ENCODE assay signal across 17 cellular contexts in the genomic region with DNA sequence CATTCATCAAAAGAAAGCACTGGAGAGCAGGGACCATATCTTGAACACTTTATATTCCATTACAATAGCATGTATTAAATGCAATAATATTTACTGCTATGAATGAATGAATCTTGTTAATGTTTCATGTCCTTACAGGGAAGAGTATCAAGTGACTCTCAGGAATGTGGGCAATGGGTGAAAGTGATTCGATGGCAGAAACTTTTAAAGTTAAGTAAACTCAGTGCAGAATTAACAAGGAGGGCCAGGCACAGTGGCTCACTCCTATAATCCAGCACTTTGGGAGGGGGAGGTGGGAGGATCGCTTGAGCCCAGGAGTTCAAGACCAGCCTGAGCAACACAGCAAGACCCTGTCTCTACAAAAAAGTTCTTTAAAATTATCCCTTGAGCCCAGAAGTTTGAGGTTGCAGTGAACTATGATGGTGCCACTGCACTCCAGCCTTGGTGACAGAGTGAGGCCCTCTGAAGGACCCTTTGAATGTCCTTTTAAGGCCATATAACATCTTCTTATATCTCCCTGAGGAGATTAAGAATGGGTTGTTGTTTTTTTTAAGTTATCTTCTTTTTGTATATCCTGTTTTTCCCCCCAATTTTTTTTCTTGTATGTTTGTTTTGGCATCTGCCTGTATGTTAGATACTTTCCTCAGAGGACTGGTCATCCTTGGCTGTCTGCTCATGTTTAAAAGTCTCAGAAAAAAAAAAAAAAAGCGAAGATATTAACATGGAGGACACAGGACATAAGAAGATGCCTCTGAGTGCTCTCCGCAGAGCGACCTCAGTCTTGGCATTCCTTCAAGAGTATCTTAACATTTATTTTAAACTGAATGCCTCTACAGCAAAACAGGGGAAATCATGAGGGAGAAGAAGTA. TPM values are rescaled to one million over a fixed set of nuclear protein-coding genes. Genes with fewer than 3 reads are reported as not detected.
DNase-seq lines count a peak whose midpoint lies in the region; ATAC-seq, FAIRE-seq and TF ChIP-seq lines count a peak whose summit lies in the region.
"Had no signal": no experiment of that assay in that cellular context is flagged by ENCODE, and none has a peak within 500 bp of the region (broad histone marks: within the 10 kb centered on the region; RNA-seq: fewer than 3 reads in every experiment).

No MANE protein-coding gene starts in this region.

- no peak overlapping the region for H2AFZ ChIP-seq in mammary epithelial cell (ENCODE audit: low read depth, low read length)

- H3K4me3 ChIP-seq in BLaER1 = no peak overlapping the region
- no peak overlapping the region for H3K4me3 ChIP-seq in fibroblast of mammary gland (ENCODE audit: control insufficient read depth, low read depth, low read length)
- no peak overlapping the region for H3K4me3 ChIP-seq in mammary epithelial cell (replicated peaks in 1 of 3; ENCODE audit: insufficient read depth in 1 of 3, low read depth in 2 of 3, low read length in 3 of 3)
- H3K4me3 ChIP-seq: A549 had no signal

- H3K4me1 ChIP-seq in BLaER1 = peaks cover 36% of the 10 kb centered on the region
- no peaks in the 10 kb centered on the region for H3K4me1 ChIP-seq in mammary epithelial cell (ENCODE audit: insufficient read depth, low read length)
- H3K4me1 ChIP-seq: A549 had no signal

- DNase-seq in M059J (ENCODE audit: low read depth) = peak; percentile 11
- DNase-seq in fibroblast of mammary gland (ENCODE audit: low read depth) = peak; percentile 46
- DNase-seq in mammary epithelial cell = no peak
- DNase-seq in GM12892 (ENCODE audit: insufficient read length) = no peak
- DNase-seq: COR-L47; H9; Karpas-422; NCI-H187; NCI-H226; NCI-H526 treated with DMSO at 0.1 percent for 48 hours; NK-92 treated with Interleukin-12 subunit alpha and Interleukin-12 subunit beta, amount 100 ng/mL, for 24 hours had no signal

- H3K9ac ChIP-seq in BLaER1 = no peak overlapping the region
- H3K9ac ChIP-seq in mammary epithelial cell (ENCODE audit: insufficient read depth, low read length) = no peak overlapping the region

- no peak for TF ChIP-seq POLR2A in GM12892 (IDR thresholded peaks at IDR 0.05; ENCODE audit: low read depth, low read length)

- no peak for ATAC-seq in GM19395 (IDR thresholded peaks at IDR 0.05; ENCODE audit: unreplicated experiment)
- no peak for ATAC-seq in HG03571 (IDR thresholded peaks at IDR 0.05; ENCODE audit: unreplicated experiment)
- ATAC-seq: A549 had no signal

- peak overlapping the region; percentile 77 to 89 (median 80) for H3K27ac Mint-ChIP-seq in nephron

- in situ Hi-C loops in mammary epithelial cell (cut with MboI; ENCODE audit: low sequenced_read_pairs in 2 of 2) = loop anchor here in 1 of 2 donors (25.0 kb wide), 1 partner anchor 170 kb away; no protein-coding TSS in a partner anchor

- H3K9me3 ChIP-seq in BLaER1 (no peaks in the 10 kb centered on the region), mammary epithelial cell (replicated peaks; ENCODE audit: insufficient read depth, low read length) (no peaks in the 10 kb centered on the region)
- H3K9me3 ChIP-seq: A549 had no signal

- no peaks in the 10 kb centered on the region for H3K36me3 Mint-ChIP-seq in nephron (ENCODE audit: low read depth)

- no TSS peak for BruUV-seq in mammary epithelial cell (replicated peaks; lab: Mats Ljungman, UMichigan)

- H3K79me2 ChIP-seq in mammary epithelial cell (ENCODE audit: insufficient read depth, low read length) = no peaks in the 10 kb centered on the region

- H3K4me2 ChIP-seq in BLaER1 (peak overlapping the region; percentile 35; the same call in 1 of the 2 replicates), mammary epithelial cell (ENCODE audit: insufficient read depth, low read depth, low read length) (no peak overlapping the region)
- H3K4me2 ChIP-seq: A549 had no signal

- CTCF ChIA-PET in mammary epithelial cell (lab: Charles Lee; ENCODE audit: low non-redundant PET) = no interaction called here

- H3K27ac ChIP-seq in BLaER1 = no peak overlapping the region
- H3K27ac ChIP-seq in mammary epithelial cell (ENCODE audit: insufficient read depth, low read depth, low read length) = no peak overlapping the region
- H3K27ac ChIP-seq: A549, RWPE1 had no signal

- intact Hi-C loops in mammary epithelial cell (cut with micrococcal nuclease) = no loop called here

- dilution Hi-C loops in mammary epithelial cell (cut with HindIII; ENCODE audit: low sequenced_read_pairs) = loop anchor here (25.0 kb wide), 1 partner anchor 395 kb away; no protein-coding TSS in a partner anchor

- TF ChIP-seq CTCF in fibroblast of mammary gland (conservative IDR thresholded peaks at IDR 0.05; ENCODE audit: control insufficient read depth, insufficient read depth, low read depth, low read length) (no peak), nephron (IDR thresholded peaks at IDR 0.05; ENCODE audit: unreplicated experiment in 3 of 3) (no peak), mammary epithelial cell (conservative IDR thresholded peaks at IDR 0.05 in 1 of 2, IDR thresholded peaks at IDR 0.05 in 1 of 2; ENCODE audit: extremely low read depth in 1 of 2, insufficient read depth in 1 of 2, low read depth in 1 of 2, low read length in 2 of 2) (no peak)

- H3K27me3 ChIP-seq in BLaER1 = no peaks in the 10 kb centered on the region
- no peaks in the 10 kb centered on the region for H3K27me3 ChIP-seq in mammary epithelial cell (ENCODE audit: insufficient read depth, low read length)

- H3K4me3 Mint-ChIP-seq in nephron = no peak overlapping the region
- H3K4me3 Mint-ChIP-seq: H9 had no signal

- H3K4me1 Mint-ChIP-seq in nephron = peaks cover 28% of the 10 kb centered on the region

- H4K20me1 ChIP-seq in BLaER1 = peaks cover 19% of the 10 kb centered on the region; the same call in 1 of the 2 replicates
- H4K20me1 ChIP-seq in mammary epithelial cell (ENCODE audit: insufficient read depth, low read length) = no peaks in the 10 kb centered on the region

- H3K27me3 Mint-ChIP-seq in nephron (ENCODE audit: low read depth) = no peaks in the 10 kb centered on the region

- 91% methylated on average over 5 of the region's 5 CpGs for WGBS in mammary epithelial cell (ENCODE audit: low coverage, missing lambda C conversion rate)

- H3K36me3 ChIP-seq in BLaER1 (0 out of 2 replicates have a peak, but pooled peaks cover 1% of the 10 kb centered on the region), mammary epithelial cell (ENCODE audit: insufficient read depth, low read length) (no peaks in the 10 kb centered on the region)

- FAIRE-seq in GM12892 (lab: Jason Lieb, UNC) = no peak
- FAIRE-seq: A549 had no signal

- no peaks in the 10 kb centered on the region for H3K9me3 Mint-ChIP-seq in nephron
- H3K9me3 Mint-ChIP-seq: H9 had no signal

RNA-seq across cellular contexts. Expression of a gene that starts 9.6 kb away (rescaled TPM):
- 0.64 and 0.76 TPM in 2 replicates for total RNA-seq in M059J (2014; rRNA removed; shearing (Covaris generic))
- 1 to 10 TPM; 3.6 to 3.8 TPM for total RNA-seq in mammary epithelial cell
- 1.2 TPM for polyA plus RNA-seq in mammary epithelial cell
- polyA minus RNA-seq in mammary epithelial cell = not detected
- not detected for polyA plus RNA-seq in GM12892 (2012; ENCODE audit: missing spikeins)

Comparison
In these comparisons a context has a peak if more than half of its experiments do, and no peak if none do; other contexts are left out.
1. DNase-seq: peak in M059J (single experiment) and fibroblast of mammary gland (single experiment); none in mammary epithelial cell (single experiment) and GM12892 (single experiment).